ENCODE assay signal across 1 cellular context in the genomic region with DNA sequence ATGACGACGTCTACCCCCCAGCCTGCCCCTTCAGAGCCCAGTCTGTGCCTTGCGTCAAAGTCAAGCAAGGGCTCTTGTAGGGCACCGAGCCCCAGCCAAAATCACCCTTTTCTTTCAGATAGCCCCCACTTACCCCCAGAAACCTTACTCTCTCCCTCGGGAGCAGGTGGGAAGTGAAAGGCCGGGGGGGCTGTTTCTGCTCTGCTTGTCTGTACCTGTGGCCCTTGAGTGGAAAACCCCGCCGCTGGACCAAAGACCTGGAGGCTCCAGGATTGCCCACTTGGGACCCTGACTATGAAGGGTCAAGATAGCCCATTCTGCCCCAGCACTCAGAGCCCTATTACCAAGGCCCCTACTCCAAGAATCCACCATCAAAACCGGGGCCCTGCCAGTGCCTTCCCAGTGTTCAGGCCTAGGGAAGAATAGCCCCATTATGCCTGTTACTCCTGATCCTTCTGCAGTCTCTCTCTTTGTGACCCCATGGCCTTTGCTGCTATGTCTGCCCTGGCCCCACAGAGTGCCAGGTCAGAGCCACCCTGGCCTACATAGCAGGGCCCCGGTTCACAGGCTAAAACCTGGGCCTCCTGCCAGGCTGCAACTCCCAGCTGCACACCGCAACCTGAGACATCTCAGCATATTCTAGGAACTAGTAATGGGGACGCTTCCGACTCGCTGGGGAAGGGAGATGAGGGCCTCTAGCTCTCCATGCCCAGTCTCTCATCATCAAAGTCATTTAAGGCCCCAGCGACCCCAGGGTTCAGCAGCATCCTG.
TF ChIP-seq lines count a peak whose summit lies in the region.

No MANE protein-coding gene starts in this region.

TF ChIP-seq in IMR-90, 13 proteins besides CTCF, POLR2A, EP300 and RAD21:
- TF ChIP-seq RCOR1 (IDR thresholded peaks at IDR 0.05; ENCODE audit: insufficient replicate concordance, low read length) = no peak
- no peak for TF ChIP-seq CEBPB (IDR thresholded peaks at IDR 0.05; ENCODE audit: low read depth, low read length)
- TF ChIP-seq CHD1 (IDR thresholded peaks at IDR 0.05; ENCODE audit: low read depth, low read length) = no peak
- TF ChIP-seq ELK1 (IDR thresholded peaks at IDR 0.05; ENCODE audit: borderline replicate concordance, low read depth, low read length) = no peak
- TF ChIP-seq NFE2L2 (IDR thresholded peaks at IDR 0.05; ENCODE audit: low read depth, low read length) = no peak
